8 cellular contexts compared by ENCODE assay signal in genomic region chr5:131281133-131281867, GRCh38. TPM values are rescaled to one million over a fixed set of nuclear protein-coding genes. Genes with fewer than 3 reads are reported as not detected.
A peak's percentile ranks its signal among the peaks of the same experiment; 100 is the strongest.
DNase-seq lines count a peak whose midpoint lies in the region; ATAC-seq, FAIRE-seq and TF ChIP-seq lines count a peak whose summit lies in the region.

No MANE protein-coding gene starts in this region.

- CTCF ChIA-PET in CD8-positive, alpha-beta T cell (lab: Charles Lee): interaction anchor here (1.0 to 2.8 kb wide), 6 partner anchors 13 to 116 kb away, joined by 3 to 9 read pairs (median 6); partner anchors contain the start of gene CDC42SE2
- CTCF ChIA-PET in OCI-LY7 (lab: Charles Lee; ENCODE audit: unreplicated experiment): no interaction called here

- no peaks in the 10 kb centered on the region for H3K27me3 Mint-ChIP-seq in CD8-positive, alpha-beta T cell (ENCODE audit: low read depth)

- no peak for DNase-seq in CD8-positive, alpha-beta T cell
- DNase-seq in OCI-LY7 (ENCODE audit: low spot score) (no peak), kidney (no peak), HPDE6-E6E7 (ENCODE audit: extremely low spot score) (no peak), KG1 (lab: John Stamatoyannopoulos, UW) (no peak), NCI-H2107 (lab: John Stamatoyannopoulos, UW) (no peak)

- TF ChIP-seq CTCF in CD8-positive, alpha-beta T cell (IDR thresholded peaks at IDR 0.05): no peak
- TF ChIP-seq CTCF in OCI-LY7 (conservative IDR thresholded peaks at IDR 0.05; ENCODE audit: low read length) (no peak), kidney (IDR thresholded peaks at IDR 0.05; ENCODE audit: borderline replicate concordance, extremely low read depth, insufficient read depth) (no peak)

- H4K20me1 ChIP-seq in OCI-LY7 (ENCODE audit: insufficient read depth, low read length): peaks cover 13% of the 10 kb centered on the region

- H3K79me2 ChIP-seq in OCI-LY7 (ENCODE audit: insufficient read depth, low read depth, low read length): peaks cover 95% of the 10 kb centered on the region

- H3K4me1 ChIP-seq in CD8-positive, alpha-beta T cell (ENCODE audit: insufficient read depth, low read length): peaks cover 87% of the 10 kb centered on the region
- H3K4me1 ChIP-seq in OCI-LY7 (ENCODE audit: insufficient read depth, low read length, poor library complexity, severe bottlenecking) (peaks cover 32% of the 10 kb centered on the region), kidney (ENCODE audit: control insufficient read depth in 1 of 2, insufficient read depth in 1 of 2, low read depth in 1 of 2, low read length in 2 of 2) (peaks cover 0 to 11% of the 10 kb centered on the region in 2 donors)

- no peaks in the 10 kb centered on the region for H3K36me3 ChIP-seq in CD8-positive, alpha-beta T cell (ENCODE audit: insufficient read depth, low read length)
- H3K36me3 ChIP-seq in OCI-LY7 (ENCODE audit: insufficient read depth, low read length) (peaks cover 61% of the 10 kb centered on the region), kidney (ENCODE audit: control insufficient read depth in 1 of 2, insufficient read depth in 2 of 2, low read length in 2 of 2) (no peaks in the 10 kb centered on the region)

- no TSS peak for BruUV-seq in OCI-LY7 (replicated peaks; lab: Mats Ljungman, UMichigan)

- intact Hi-C loops in CD8-positive, alpha-beta T cell (cut with DNase I, micrococcal nuclease): loop anchor here (1.0 to 5.0 kb wide), 8 partner anchors 8 to 101 kb away; no protein-coding TSS in a partner anchor
- intact Hi-C loops in OCI-LY7 (cut with micrococcal nuclease; ENCODE audit: unreplicated experiment): no loop called here
- intact Hi-C loops in kidney (cut with DNase I): no loop called here

- no peaks in the 10 kb centered on the region for H3K9me2 ChIP-seq in OCI-LY7 (ENCODE audit: insufficient read depth, low read length)

- POLR2A ChIA-PET in CD8-positive, alpha-beta T cell (lab: Charles Lee): interaction anchor here (0.7 to 15.2 kb wide), 15 partner anchors 9 to 117 kb away, joined by 3 to 239 read pairs (median 4); partner anchors contain the start of gene CDC42SE2
- POLR2A ChIA-PET in OCI-LY7 (lab: Charles Lee): interaction anchor here (1.0 to 2.0 kb wide), 4 partner anchors 11 to 92 kb away, joined by 3 to 8 read pairs (median 5); no protein-coding TSS in a partner anchor

- H3K9me3 Mint-ChIP-seq in CD8-positive, alpha-beta T cell: no peaks in the 10 kb centered on the region

- H3K4me3 Mint-ChIP-seq in CD8-positive, alpha-beta T cell: peak overlapping the region; percentile 81

- no peak overlapping the region for H2AFZ ChIP-seq in OCI-LY7 (ENCODE audit: low read length)

- H3K9me3 ChIP-seq in CD8-positive, alpha-beta T cell (ENCODE audit: low read length): no peaks in the 10 kb centered on the region
- peaks cover 28% of the 10 kb centered on the region for H3K9me3 ChIP-seq in OCI-LY7 (ENCODE audit: low read length)
- no peaks in the 10 kb centered on the region for H3K9me3 ChIP-seq in kidney (ENCODE audit: control insufficient read depth in 1 of 2, low read length in 2 of 2)

- peak overlapping the region; percentile 53 for H3K4me2 ChIP-seq in OCI-LY7 (ENCODE audit: low read length)

- peaks cover 42% of the 10 kb centered on the region for H3K36me3 Mint-ChIP-seq in CD8-positive, alpha-beta T cell

- H3K27ac ChIP-seq in CD8-positive, alpha-beta T cell (ENCODE audit: low read depth, low read length): peak overlapping the region; percentile 75
- peak overlapping the region; percentile 1 for H3K27ac ChIP-seq in OCI-LY7 (ENCODE audit: low read depth, low read length, poor library complexity, severe bottlenecking)
- peak overlapping the region; percentile 26 to 58 for H3K27ac ChIP-seq in kidney (ENCODE audit: low read depth in 2 of 2, low read length in 2 of 2)

- peak; percentile 80 for FAIRE-seq in kidney (lab: Jason Lieb, UNC)

- peaks cover 78% of the 10 kb centered on the region for H3K4me1 Mint-ChIP-seq in CD8-positive, alpha-beta T cell (ENCODE audit: low read depth)

- ATAC-seq in CD8-positive, alpha-beta T cell: peak; percentile 81
- ATAC-seq in GM21528 (IDR thresholded peaks at IDR 0.05; ENCODE audit: low FRiP score, unreplicated experiment): peak; percentile 49
- no peak for ATAC-seq in GM19397 (IDR thresholded peaks at IDR 0.05; ENCODE audit: unreplicated experiment)

- H3K27ac Mint-ChIP-seq in CD8-positive, alpha-beta T cell: peak overlapping the region; percentile 94

- peak overlapping the region; percentile 47 for H3K4me3 ChIP-seq in CD8-positive, alpha-beta T cell (ENCODE audit: low read depth, low read length)
- H3K4me3 ChIP-seq in OCI-LY7 (ENCODE audit: low read depth, low read length, poor library complexity, severe bottlenecking) (peak overlapping the region; percentile 1), kidney (ENCODE audit: low read length in 2 of 2) (peak overlapping the region; percentile 37 to 45)

- peak overlapping the region in 1 of 2 donors; percentile 66 for H3K9ac ChIP-seq in kidney (ENCODE audit: low read length in 2 of 2)

- no peaks in the 10 kb centered on the region for H3K27me3 ChIP-seq in CD8-positive, alpha-beta T cell (ENCODE audit: insufficient read depth, low read length)

RNA-seq across cellular contexts. Expression of gene CDC42SE2, which starts 17.4 kb away (rescaled TPM):
- total RNA-seq in CD8-positive, alpha-beta T cell: 100 to 1,000 TPM; 340 to 348 TPM
- total RNA-seq in OCI-LY7 (2014; rRNA removed; shearing (Covaris generic)): 34.7 and 54.2 TPM in 2 replicates
- total RNA-seq in OCI-LY7 (2022) (66.8 and 68.9 TPM in 2 replicates), kidney (90.7 TPM)
- 24.8 TPM for polyA plus RNA-seq in kidney (ENCODE audit: insufficient read depth, low read depth, low replicate concordance)

Comparison
In these comparisons a context has a peak if more than half of its experiments do, and no peak if none do; other contexts are left out.
1. H3K27ac ChIP-seq: peak in every context shown above with its lines; median percentile 75 in CD8-positive, alpha-beta T cell; 42 in kidney; 1 in OCI-LY7.
2. intact Hi-C loops: an anchor here in CD8-positive, alpha-beta T cell (1.0 to 5.0 kb wide); none called in OCI-LY7 and kidney.